ENCODE assay signal across 1 cellular context in genomic region chr11:104783241-104783640, GRCh38.
TF ChIP-seq lines count a peak whose summit lies in the region.

No MANE protein-coding gene starts in this region.

TF ChIP-seq in WTC11, 78 proteins besides CTCF, POLR2A, EP300 and RAD21 (continued from another document):
- TF ChIP-seq FOXP4 (CRISPR knock-in tag; IDR thresholded peaks at IDR 0.05) = no peak
- no peak for TF ChIP-seq ETV6 (CRISPR knock-in tag; IDR thresholded peaks at IDR 0.05)
- TF ChIP-seq ZNF121 (CRISPR knock-in tag; IDR thresholded peaks at IDR 0.05) = no peak
- no peak for TF ChIP-seq ZNF317 (CRISPR knock-in tag; IDR thresholded peaks at IDR 0.05; ENCODE audit: borderline replicate concordance, low read depth)
- no peak for TF ChIP-seq OVOL2 (CRISPR knock-in tag; IDR thresholded peaks at IDR 0.05; ENCODE audit: borderline replicate concordance)
- TF ChIP-seq ZNF263 (CRISPR knock-in tag; IDR thresholded peaks at IDR 0.05; ENCODE audit: low read depth) = no peak
- TF ChIP-seq AFF4 (CRISPR knock-in tag; IDR thresholded peaks at IDR 0.05; ENCODE audit: borderline replicate concordance) = no peak
- TF ChIP-seq JUN (CRISPR knock-in tag; IDR thresholded peaks at IDR 0.05) = no peak
- TF ChIP-seq NFYB (CRISPR knock-in tag; conservative IDR thresholded peaks at IDR 0.05; ENCODE audit: low read depth) = no peak
